Comparison of ENCODE assay signal across 23 cellular contexts in genomic region chr9:116187570-116188170, GRCh38. TPM values are rescaled to one million over a fixed set of nuclear protein-coding genes. Genes with fewer than 3 reads are reported as not detected.
DNase-seq lines count a peak whose midpoint lies in the region; ATAC-seq, FAIRE-seq and TF ChIP-seq lines count a peak whose summit lies in the region.
"Had no signal": no experiment of that assay in that cellular context is flagged by ENCODE, and none has a peak within 500 bp of the region (broad histone marks: within the 10 kb centered on the region; RNA-seq: fewer than 3 reads in every experiment).

No MANE protein-coding gene starts in this region.

- dilution Hi-C loops in mammary epithelial cell (cut with HindIII; ENCODE audit: low sequenced_read_pairs) = no loop called here

- no peaks in the 10 kb centered on the region for H3K9me3 Mint-ChIP-seq in MCF 10A (ENCODE audit: unreplicated experiment)
- H3K9me3 Mint-ChIP-seq: GM23338, H9 had no signal

- ATAC-seq in GM21786 (IDR thresholded peaks at IDR 0.05; ENCODE audit: unreplicated experiment) = no peak
- ATAC-seq: GM23338, HCT116 had no signal

- H3K4me3 ChIP-seq in mammary epithelial cell (replicated peaks in 1 of 3; ENCODE audit: insufficient read depth in 1 of 3, low read depth in 2 of 3, low read length in 3 of 3) (no peak overlapping the region), bronchial epithelial cell (ENCODE audit: low read depth, low read length) (no peak overlapping the region), parathyroid adenoma (ENCODE audit: low read depth, low read length) (no peak overlapping the region), spleen (no peak overlapping the region)
- H3K4me3 ChIP-seq: GM23338 had no signal

- no peaks in the 10 kb centered on the region for H4K20me1 ChIP-seq in mammary epithelial cell (ENCODE audit: insufficient read depth, low read length)

- intact Hi-C loops in MCF 10A (cut with micrococcal nuclease) (no loop called here), mammary epithelial cell (cut with micrococcal nuclease) (no loop called here), spleen (cut with DNase I; ENCODE audit: low total_unique reads) (no loop called here)

- in situ Hi-C loops in mammary epithelial cell (cut with MboI; ENCODE audit: low sequenced_read_pairs in 2 of 2) = no loop called here

- H3K36me3 ChIP-seq in mammary epithelial cell (ENCODE audit: insufficient read depth, low read length) (no peaks in the 10 kb centered on the region), bronchial epithelial cell (ENCODE audit: control insufficient read depth, insufficient read depth, low read length) (no peaks in the 10 kb centered on the region), parathyroid adenoma (ENCODE audit: control insufficient read depth, insufficient read depth, low read length) (no peaks in the 10 kb centered on the region), spleen (no peaks in the 10 kb centered on the region)

- H3K9me3 ChIP-seq in mammary epithelial cell (replicated peaks; ENCODE audit: insufficient read depth, low read length) (no peaks in the 10 kb centered on the region), parathyroid adenoma (ENCODE audit: control insufficient read depth, low read length) (no peaks in the 10 kb centered on the region), spleen (no peaks in the 10 kb centered on the region)

- H3K4me3 Mint-ChIP-seq in MCF 10A (ENCODE audit: unreplicated experiment) = no peak overlapping the region
- H3K4me3 Mint-ChIP-seq: CD4-positive, alpha-beta memory T cell; GM23338; H9 had no signal

- peak; percentile 70 for FAIRE-seq in bronchial epithelial cell (lab: Jason Lieb, UNC)
- FAIRE-seq: A204.1, GM12892, GM19239 had no signal

- CTCF ChIA-PET in MCF 10A (lab: Yijun Ruan, JAX) (interaction anchor here (1.1 kb wide), 1 partner anchor 388 kb away, joined by 3 read pairs; no protein-coding TSS in a partner anchor), mammary epithelial cell (lab: Charles Lee; ENCODE audit: low non-redundant PET) (no interaction called here)

- H3K9ac ChIP-seq in mammary epithelial cell (ENCODE audit: insufficient read depth, low read length) (no peak overlapping the region), parathyroid adenoma (no peak overlapping the region)

- POLR2A ChIA-PET in MCF 10A (lab: Yijun Ruan, JAX) = no interaction called here

- TF ChIP-seq CTCF in MCF 10A (IDR thresholded peaks at IDR 0.05; ENCODE audit: unreplicated experiment) (no peak), mammary epithelial cell (conservative IDR thresholded peaks at IDR 0.05 in 1 of 2, IDR thresholded peaks at IDR 0.05 in 1 of 2; ENCODE audit: extremely low read depth in 1 of 2, insufficient read depth in 1 of 2, low read depth in 1 of 2, low read length in 2 of 2) (no peak), bronchial epithelial cell (IDR thresholded peaks at IDR 0.05; ENCODE audit: insufficient read depth, low read length, severe bottlenecking) (no peak), parathyroid adenoma (IDR thresholded peaks at IDR 0.05) (no peak), spleen (IDR thresholded peaks at IDR 0.05 in 8 of 11, conservative IDR thresholded peaks at IDR 0.05 in 3 of 11) (no peak)

- no peaks in the 10 kb centered on the region for H3K36me3 Mint-ChIP-seq in MCF 10A (ENCODE audit: insufficient read depth, unreplicated experiment)
- H3K36me3 Mint-ChIP-seq: CD4-positive, alpha-beta memory T cell had no signal

- H3K4me1 Mint-ChIP-seq in MCF 10A (ENCODE audit: insufficient read depth, unreplicated experiment) = peaks cover 13% of the 10 kb centered on the region
- H3K4me1 Mint-ChIP-seq: CD4-positive, alpha-beta memory T cell had no signal

- no peaks in the 10 kb centered on the region for H3K79me2 ChIP-seq in mammary epithelial cell (ENCODE audit: insufficient read depth, low read length)
- peaks cover 5% of the 10 kb centered on the region for H3K79me2 ChIP-seq in parathyroid adenoma

- H3K4me1 ChIP-seq in mammary epithelial cell (ENCODE audit: insufficient read depth, low read length) (no peaks in the 10 kb centered on the region), parathyroid adenoma (peaks cover 35% of the 10 kb centered on the region), spleen (no peaks in the 10 kb centered on the region)

- TSS peak; percentile 27 for BruUV-seq in MCF 10A (replicated peaks; lab: Mats Ljungman, UMichigan)
- BruUV-seq in mammary epithelial cell (replicated peaks; lab: Mats Ljungman, UMichigan) = no TSS peak

- H2AFZ ChIP-seq in mammary epithelial cell (ENCODE audit: low read depth, low read length) = no peak overlapping the region
- H2AFZ ChIP-seq in parathyroid adenoma = no peak overlapping the region
- H2AFZ ChIP-seq: GM23338 had no signal

- TF ChIP-seq POLR2A in spleen (IDR thresholded peaks at IDR 0.05) = no peak

- H3K27ac ChIP-seq in mammary epithelial cell (ENCODE audit: insufficient read depth, low read depth, low read length) (no peak overlapping the region), parathyroid adenoma (peak overlapping the region; percentile 96), spleen (no peak overlapping the region)
- H3K27ac ChIP-seq: 22Rv1 had no signal

- DNase-seq in MCF 10A (ENCODE audit: unreplicated experiment) (no peak), mammary epithelial cell (no peak), bronchial epithelial cell (ENCODE audit: low read depth) (no peak), spleen (peak; percentile 60), HPDE6-E6E7 (ENCODE audit: extremely low spot score) (no peak), NCI-H2107 (lab: John Stamatoyannopoulos, UW) (no peak)
- DNase-seq: ACHN; C1 segment of cervical spinal cord; Calu3; CD4-positive, alpha-beta memory T cell; COR-L47; DMS53; DMS79 treated with DMSO at 0.1 percent for 48 hours; GF-D8; H9 had no signal

- 93% methylated on average over 22 of the region's 27 CpGs for WGBS in mammary epithelial cell (ENCODE audit: low coverage, missing lambda C conversion rate)
- WGBS in spleen, 5 donors = 93 to 98% (median 94%) methylated on average over 23 to 27 of the region's 27 CpGs

- H3K27ac Mint-ChIP-seq in MCF 10A (ENCODE audit: low read depth, unreplicated experiment) = no peak overlapping the region
- H3K27ac Mint-ChIP-seq: CD4-positive, alpha-beta memory T cell; GM23338; H9 had no signal

- no peaks in the 10 kb centered on the region for H3K27me3 Mint-ChIP-seq in MCF 10A (ENCODE audit: insufficient read depth, unreplicated experiment)
- H3K27me3 Mint-ChIP-seq: CD4-positive, alpha-beta memory T cell had no signal

- H3K27me3 ChIP-seq in mammary epithelial cell (ENCODE audit: insufficient read depth, low read length) (no peaks in the 10 kb centered on the region), bronchial epithelial cell (ENCODE audit: control insufficient read depth, insufficient read depth, low read length) (peaks cover 2% of the 10 kb centered on the region), parathyroid adenoma (ENCODE audit: control insufficient read depth, insufficient read depth, low read length) (no peaks in the 10 kb centered on the region), spleen (replicated peaks in 1 of 7) (no peaks in the 10 kb centered on the region)

- no peak overlapping the region for H3K4me2 ChIP-seq in mammary epithelial cell (ENCODE audit: insufficient read depth, low read depth, low read length)
- no peak overlapping the region for H3K4me2 ChIP-seq in parathyroid adenoma (ENCODE audit: low read length)
- H3K4me2 ChIP-seq: GM23338 had no signal

RNA-seq across cellular contexts. Expression of gene PAPPA, which starts 34.1 kb away (rescaled TPM):
- total RNA-seq in MCF 10A (2022) (6.1 and 7.0 TPM in 2 replicates), mammary epithelial cell (under 1 TPM in 1 of 2 donors, not detected in 1; 0.33 TPM), bronchial epithelial cell (0.13 and 1.3 TPM in 2 replicates), spleen (1 to 10 TPM in 2 of 7 donors, under 1 TPM in 5; 0.23 to 1.4 (median 0.72) TPM)
- polyA plus RNA-seq in mammary epithelial cell (0.06 TPM), spleen (under 1 TPM; 0.13 to 0.18 (median 0.16) TPM)
- not detected for polyA minus RNA-seq in mammary epithelial cell
- total RNA-seq: Calu3; CD4-positive, alpha-beta memory T cell had no signal
- polyA plus RNA-seq: CD4-positive, alpha-beta memory T cell had no signal
